ENCODE assay signal across 1 cellular context in genomic region chr1:155297431-155297830, GRCh38.
TF ChIP-seq lines count a peak whose summit lies in the region.

No MANE protein-coding gene starts in this region.

TF ChIP-seq in H1, 55 proteins besides CTCF, POLR2A, EP300 and RAD21:
- TF ChIP-seq ATF3 (IDR thresholded peaks at IDR 0.05; ENCODE audit: insufficient read depth, low read depth, low read length) (no peak), GTF2F1 (IDR thresholded peaks at IDR 0.05; ENCODE audit: borderline replicate concordance, low read depth, low read length) (no peak), HDAC6 (IDR thresholded peaks at IDR 0.05; ENCODE audit: low read depth, low read length) (no peak), ATF2 (IDR thresholded peaks at IDR 0.05; ENCODE audit: low read length) (no peak), KDM1A (IDR thresholded peaks at IDR 0.05; ENCODE audit: borderline replicate concordance, low read length) (no peak), TCF12 (IDR thresholded peaks at IDR 0.05; ENCODE audit: low read depth, low read length) (no peak), SP2 (IDR thresholded peaks at IDR 0.05; ENCODE audit: low read length) (no peak), ZNF274 (IDR thresholded peaks at IDR 0.05; ENCODE audit: borderline replicate concordance, extremely low read depth, low read length) (no peak), JUND (IDR thresholded peaks at IDR 0.05; ENCODE audit: low read length) (no peak), MAX (IDR thresholded peaks at IDR 0.05) (no peak), EGR1 (IDR thresholded peaks at IDR 0.05; ENCODE audit: borderline replicate concordance, low read depth, low read length) (no peak), YY1 (IDR thresholded peaks at IDR 0.05; ENCODE audit: low read depth, low read length) (no peak), SIX5 (IDR thresholded peaks at IDR 0.05; ENCODE audit: low read depth, low read length) (no peak), RXRA (IDR thresholded peaks at IDR 0.05; ENCODE audit: insufficient read depth, low read depth, low read length) (no peak)
TF ChIP-seq in H1: peak in this region for 0.
